In the genomic region with DNA sequence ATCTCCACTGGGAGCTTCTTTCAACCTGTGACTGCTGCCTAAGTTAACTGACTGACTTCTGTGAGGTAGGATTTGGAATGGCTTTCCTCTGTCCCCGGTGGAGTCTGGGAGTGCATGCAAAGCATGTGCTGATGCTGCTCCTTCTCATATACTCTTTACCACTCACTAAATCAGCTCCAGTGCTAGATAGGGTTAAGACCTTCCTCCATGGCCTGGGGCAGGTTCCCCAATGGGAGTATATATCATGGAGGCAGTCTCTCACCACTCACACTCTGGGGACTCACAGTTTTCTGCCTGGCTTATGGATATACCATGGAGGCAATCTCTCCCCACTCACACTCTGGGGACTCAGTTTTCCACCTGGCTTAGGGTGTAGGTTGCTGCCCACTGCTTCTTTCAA, we compare ENCODE assay signal across 1 cellular context.
TF ChIP-seq lines count a peak whose summit lies in the region.

No MANE protein-coding gene starts in this region.

TF ChIP-seq in GM23338, 12 proteins besides CTCF, POLR2A, EP300 and RAD21 (continued from another document):
- TF ChIP-seq, protein P1, sequence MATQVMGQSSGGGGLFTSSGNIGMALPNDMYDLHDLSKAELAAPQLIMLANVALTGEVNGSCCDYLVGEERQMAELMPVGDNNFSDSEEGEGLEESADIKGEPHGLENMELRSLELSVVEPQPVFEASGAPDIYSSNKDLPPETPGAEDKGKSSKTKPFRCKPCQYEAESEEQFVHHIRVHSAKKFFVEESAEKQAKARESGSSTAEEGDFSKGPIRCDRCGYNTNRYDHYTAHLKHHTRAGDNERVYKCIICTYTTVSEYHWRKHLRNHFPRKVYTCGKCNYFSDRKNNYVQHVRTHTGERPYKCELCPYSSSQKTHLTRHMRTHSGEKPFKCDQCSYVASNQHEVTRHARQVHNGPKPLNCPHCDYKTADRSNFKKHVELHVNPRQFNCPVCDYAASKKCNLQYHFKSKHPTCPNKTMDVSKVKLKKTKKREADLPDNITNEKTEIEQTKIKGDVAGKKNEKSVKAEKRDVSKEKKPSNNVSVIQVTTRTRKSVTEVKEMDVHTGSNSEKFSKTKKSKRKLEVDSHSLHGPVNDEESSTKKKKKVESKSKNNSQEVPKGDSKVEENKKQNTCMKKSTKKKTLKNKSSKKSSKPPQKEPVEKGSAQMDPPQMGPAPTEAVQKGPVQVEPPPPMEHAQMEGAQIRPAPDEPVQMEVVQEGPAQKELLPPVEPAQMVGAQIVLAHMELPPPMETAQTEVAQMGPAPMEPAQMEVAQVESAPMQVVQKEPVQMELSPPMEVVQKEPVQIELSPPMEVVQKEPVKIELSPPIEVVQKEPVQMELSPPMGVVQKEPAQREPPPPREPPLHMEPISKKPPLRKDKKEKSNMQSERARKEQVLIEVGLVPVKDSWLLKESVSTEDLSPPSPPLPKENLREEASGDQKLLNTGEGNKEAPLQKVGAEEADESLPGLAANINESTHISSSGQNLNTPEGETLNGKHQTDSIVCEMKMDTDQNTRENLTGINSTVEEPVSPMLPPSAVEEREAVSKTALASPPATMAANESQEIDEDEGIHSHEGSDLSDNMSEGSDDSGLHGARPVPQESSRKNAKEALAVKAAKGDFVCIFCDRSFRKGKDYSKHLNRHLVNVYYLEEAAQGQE (IDR thresholded peaks at IDR 0.05; ENCODE audit: unreplicated experiment): no peak
- TF ChIP-seq, protein P2, sequence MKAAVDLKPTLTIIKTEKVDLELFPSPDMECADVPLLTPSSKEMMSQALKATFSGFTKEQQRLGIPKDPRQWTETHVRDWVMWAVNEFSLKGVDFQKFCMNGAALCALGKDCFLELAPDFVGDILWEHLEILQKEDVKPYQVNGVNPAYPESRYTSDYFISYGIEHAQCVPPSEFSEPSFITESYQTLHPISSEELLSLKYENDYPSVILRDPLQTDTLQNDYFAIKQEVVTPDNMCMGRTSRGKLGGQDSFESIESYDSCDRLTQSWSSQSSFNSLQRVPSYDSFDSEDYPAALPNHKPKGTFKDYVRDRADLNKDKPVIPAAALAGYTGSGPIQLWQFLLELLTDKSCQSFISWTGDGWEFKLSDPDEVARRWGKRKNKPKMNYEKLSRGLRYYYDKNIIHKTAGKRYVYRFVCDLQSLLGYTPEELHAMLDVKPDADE (IDR thresholded peaks at IDR 0.05): no peak
- no peak for TF ChIP-seq STAT1 (IDR thresholded peaks at IDR 0.05; ENCODE audit: unreplicated experiment)
- TF ChIP-seq, protein P3, sequence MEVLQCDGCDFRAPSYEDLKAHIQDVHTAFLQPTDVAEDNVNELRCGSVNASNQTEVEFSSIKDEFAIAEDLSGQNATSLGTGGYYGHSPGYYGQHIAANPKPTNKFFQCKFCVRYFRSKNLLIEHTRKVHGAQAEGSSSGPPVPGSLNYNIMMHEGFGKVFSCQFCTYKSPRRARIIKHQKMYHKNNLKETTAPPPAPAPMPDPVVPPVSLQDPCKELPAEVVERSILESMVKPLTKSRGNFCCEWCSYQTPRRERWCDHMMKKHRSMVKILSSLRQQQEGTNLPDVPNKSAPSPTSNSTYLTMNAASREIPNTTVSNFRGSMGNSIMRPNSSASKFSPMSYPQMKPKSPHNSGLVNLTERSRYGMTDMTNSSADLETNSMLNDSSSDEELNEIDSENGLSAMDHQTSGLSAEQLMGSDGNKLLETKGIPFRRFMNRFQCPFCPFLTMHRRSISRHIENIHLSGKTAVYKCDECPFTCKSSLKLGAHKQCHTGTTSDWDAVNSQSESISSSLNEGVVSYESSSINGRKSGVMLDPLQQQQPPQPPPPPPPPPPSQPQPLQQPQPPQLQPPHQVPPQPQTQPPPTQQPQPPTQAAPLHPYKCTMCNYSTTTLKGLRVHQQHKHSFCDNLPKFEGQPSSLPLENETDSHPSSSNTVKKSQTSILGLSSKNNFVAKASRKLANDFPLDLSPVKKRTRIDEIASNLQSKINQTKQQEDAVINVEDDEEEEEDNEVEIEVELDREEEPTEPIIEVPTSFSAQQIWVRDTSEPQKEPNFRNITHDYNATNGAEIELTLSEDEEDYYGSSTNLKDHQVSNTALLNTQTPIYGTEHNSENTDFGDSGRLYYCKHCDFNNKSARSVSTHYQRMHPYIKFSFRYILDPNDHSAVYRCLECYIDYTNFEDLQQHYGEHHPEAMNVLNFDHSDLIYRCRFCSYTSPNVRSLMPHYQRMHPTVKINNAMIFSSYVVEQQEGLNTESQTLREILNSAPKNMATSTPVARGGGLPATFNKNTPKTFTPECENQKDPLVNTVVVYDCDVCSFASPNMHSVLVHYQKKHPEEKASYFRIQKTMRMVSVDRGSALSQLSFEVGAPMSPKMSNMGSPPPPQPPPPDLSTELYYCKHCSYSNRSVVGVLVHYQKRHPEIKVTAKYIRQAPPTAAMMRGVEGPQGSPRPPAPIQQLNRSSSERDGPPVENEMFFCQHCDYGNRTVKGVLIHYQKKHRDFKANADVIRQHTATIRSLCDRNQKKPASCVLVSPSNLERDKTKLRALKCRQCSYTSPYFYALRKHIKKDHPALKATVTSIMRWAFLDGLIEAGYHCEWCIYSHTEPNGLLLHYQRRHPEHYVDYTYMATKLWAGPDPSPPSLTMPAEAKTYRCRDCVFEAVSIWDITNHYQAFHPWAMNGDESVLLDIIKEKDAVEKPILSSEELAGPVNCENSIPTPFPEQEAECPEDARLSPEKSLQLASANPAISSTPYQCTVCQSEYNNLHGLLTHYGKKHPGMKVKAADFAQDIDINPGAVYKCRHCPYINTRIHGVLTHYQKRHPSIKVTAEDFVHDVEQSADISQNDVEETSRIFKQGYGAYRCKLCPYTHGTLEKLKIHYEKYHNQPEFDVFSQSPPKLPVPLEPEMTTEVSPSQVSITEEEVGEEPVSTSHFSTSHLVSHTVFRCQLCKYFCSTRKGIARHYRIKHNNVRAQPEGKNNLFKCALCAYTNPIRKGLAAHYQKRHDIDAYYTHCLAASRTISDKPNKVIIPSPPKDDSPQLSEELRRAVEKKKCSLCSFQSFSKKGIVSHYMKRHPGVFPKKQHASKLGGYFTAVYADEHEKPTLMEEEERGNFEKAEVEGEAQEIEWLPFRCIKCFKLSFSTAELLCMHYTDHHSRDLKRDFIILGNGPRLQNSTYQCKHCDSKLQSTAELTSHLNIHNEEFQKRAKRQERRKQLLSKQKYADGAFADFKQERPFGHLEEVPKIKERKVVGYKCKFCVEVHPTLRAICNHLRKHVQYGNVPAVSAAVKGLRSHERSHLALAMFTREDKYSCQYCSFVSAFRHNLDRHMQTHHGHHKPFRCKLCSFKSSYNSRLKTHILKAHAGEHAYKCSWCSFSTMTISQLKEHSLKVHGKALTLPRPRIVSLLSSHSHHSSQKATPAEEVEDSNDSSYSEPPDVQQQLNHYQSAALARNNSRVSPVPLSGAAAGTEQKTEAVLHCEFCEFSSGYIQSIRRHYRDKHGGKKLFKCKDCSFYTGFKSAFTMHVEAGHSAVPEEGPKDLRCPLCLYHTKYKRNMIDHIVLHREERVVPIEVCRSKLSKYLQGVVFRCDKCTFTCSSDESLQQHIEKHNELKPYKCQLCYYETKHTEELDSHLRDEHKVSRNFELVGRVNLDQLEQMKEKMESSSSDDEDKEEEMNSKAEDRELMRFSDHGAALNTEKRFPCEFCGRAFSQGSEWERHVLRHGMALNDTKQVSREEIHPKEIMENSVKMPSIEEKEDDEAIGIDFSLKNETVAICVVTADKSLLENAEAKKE (CRISPR knock-in tag; IDR thresholded peaks at IDR 0.05): no peak
- no peak for TF ChIP-seq POLR2AphosphoS5 (IDR thresholded peaks at IDR 0.05; ENCODE audit: low read depth)
- no peak for TF ChIP-seq EZH2phosphoT487 (IDR thresholded peaks at IDR 0.05; ENCODE audit: unreplicated experiment)
- no peak for TF ChIP-seq JUNB (IDR thresholded peaks at IDR 0.05; ENCODE audit: unreplicated experiment)
- TF ChIP-seq CREB1 (CRISPR knock-in tag; IDR thresholded peaks at IDR 0.05; ENCODE audit: low read depth): no peak
TF ChIP-seq in GM23338: peak in this region for 0.
